Comparison of ENCODE assay signal across 24 cellular contexts in the genomic region with DNA sequence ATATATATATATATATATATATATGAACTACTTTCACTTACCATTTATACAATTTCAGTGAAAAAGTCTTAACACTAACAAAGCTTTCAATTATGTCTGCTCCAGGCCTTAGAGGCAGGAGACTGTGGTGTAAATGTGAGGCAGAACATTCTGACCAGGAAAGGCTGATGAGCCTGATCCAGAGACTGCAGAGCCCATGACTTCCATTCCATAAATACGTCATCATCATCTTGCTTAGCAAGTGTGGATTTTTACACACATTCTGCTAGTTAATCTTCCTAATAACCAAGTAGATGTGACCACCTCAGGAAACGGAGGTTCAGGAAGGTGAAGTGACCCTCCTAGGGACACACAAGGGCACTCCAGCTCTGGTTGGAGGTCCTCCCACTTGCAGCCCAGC.
"Had no signal": no experiment of that assay in that cellular context is flagged by ENCODE, and none has a peak within 500 bp of the region (broad histone marks: within the 10 kb centered on the region; RNA-seq: fewer than 3 reads in every experiment).

No MANE protein-coding gene starts in this region.

- H3K27ac ChIP-seq: gastrocnemius medialis, spleen, tibial artery had no signal

- H3K4me1 ChIP-seq: gastrocnemius medialis had no signal

- H3K27ac Mint-ChIP-seq: activated naive CD8-positive, alpha-beta T cell treated with anti-CD3 and anti-CD28 coated beads, Interleukin-2, amount 50 U/mL, for 24 hours; activated T-helper 1 cell treated with anti-CD3 and anti-CD28 coated beads, Interleukin-12 subunit alpha, Interleukin-12 subunit beta, Interleukin-2, Interleukin-4 antibody, amounts not matched to agents 30 ng/mL and 10 ng/mL and 1 ng/mL, durations not matched to agents 14 hours and 24 hours and 36 hours; progenitor cell of endocrine pancreas; stimulated activated naive CD8-positive, alpha-beta T cell treated with anti-CD3 and anti-CD28 coated beads, Interleukin-15, Interleukin-2, amounts not matched to agents 100 ng/mL and 50 ng/mL, for 24 hours had no signal

- H3K36me3 ChIP-seq: gastrocnemius medialis, tibial artery had no signal

- ATAC-seq: activated naive CD8-positive, alpha-beta T cell treated with anti-CD3 and anti-CD28 coated beads, Interleukin-2, amount 50 U/mL, for 24 hours; esophagus mucosa; gastrocnemius medialis; left ventricle myocardium superior; natural killer cell treated with Interleukin-12 subunit alpha and Interleukin-12 subunit beta and Interleukin-15 and Interleukin-18, amount 100 ng/mL, for 72 hours had no signal

- H3K27me3 ChIP-seq: gastrocnemius medialis, spleen, tibial artery had no signal

- DNase-seq: activated CD4-positive, alpha-beta T cell treated with anti-CD3 and anti-CD28 coated beads for 4 hours; activated CD4-positive, alpha-beta T cell treated with anti-CD3 and anti-CD28 coated beads, Interleukin-2, amount 50 U/mL, for 48 hours; activated CD4-positive, CD25-positive, alpha-beta regulatory T cell; activated gamma-delta T cell; activated naive CD4-positive, alpha-beta T cell treated with anti-CD3 and anti-CD28 coated beads, Interleukin-2, amount 50 U/mL, for 16 hours; activated naive CD8-positive, alpha-beta T cell treated with anti-CD3 and anti-CD28 coated beads, Interleukin-2, amount 50 U/mL, for 24 hours; dermis blood vessel endothelial cell; effector memory CD4-positive, alpha-beta T cell; gastrocnemius medialis; hippocampal formation; left ventricle myocardium superior; mammary epithelial cell; midbrain; spleen; stimulated activated CD4-positive, alpha-beta T cell treated with anti-CD3 and anti-CD28 coated beads, Interleukin-4, amount 100 ng/mL, for 1 hour; substantia nigra; T-helper 9 cell; tibial artery had no signal

- H3K9me3 ChIP-seq: gastrocnemius medialis had no signal

- H3K27me3 Mint-ChIP-seq: activated naive CD8-positive, alpha-beta T cell treated with anti-CD3 and anti-CD28 coated beads, Interleukin-2, amount 50 U/mL, for 24 hours; brain; natural killer cell treated with Interleukin-12 subunit alpha and Interleukin-12 subunit beta and Interleukin-15 and Interleukin-18, amount 100 ng/mL, for 72 hours; progenitor cell of endocrine pancreas; stimulated activated naive CD8-positive, alpha-beta T cell treated with anti-CD3 and anti-CD28 coated beads, Interleukin-15, Interleukin-2, amounts not matched to agents 100 ng/mL and 50 ng/mL, for 24 hours had no signal

- H3K4me3 ChIP-seq: gastrocnemius medialis, spleen, tibial artery had no signal

- H3K4me3 Mint-ChIP-seq: activated naive CD8-positive, alpha-beta T cell treated with anti-CD3 and anti-CD28 coated beads, Interleukin-2, amount 50 U/mL, for 24 hours; activated T-helper 1 cell treated with anti-CD3 and anti-CD28 coated beads, Interleukin-12 subunit alpha, Interleukin-12 subunit beta, Interleukin-2, Interleukin-4 antibody, amounts not matched to agents 30 ng/mL and 10 ng/mL and 1 ng/mL, durations not matched to agents 14 hours and 24 hours and 36 hours; brain; natural killer cell treated with Interleukin-12 subunit alpha and Interleukin-12 subunit beta and Interleukin-15 and Interleukin-18, amount 100 ng/mL, for 72 hours; stimulated activated naive CD8-positive, alpha-beta T cell treated with anti-CD3 and anti-CD28 coated beads, Interleukin-15, Interleukin-2, amounts not matched to agents 100 ng/mL and 50 ng/mL, for 24 hours had no signal
